ENCODE assay signal across 1 cellular context in the genomic region with DNA sequence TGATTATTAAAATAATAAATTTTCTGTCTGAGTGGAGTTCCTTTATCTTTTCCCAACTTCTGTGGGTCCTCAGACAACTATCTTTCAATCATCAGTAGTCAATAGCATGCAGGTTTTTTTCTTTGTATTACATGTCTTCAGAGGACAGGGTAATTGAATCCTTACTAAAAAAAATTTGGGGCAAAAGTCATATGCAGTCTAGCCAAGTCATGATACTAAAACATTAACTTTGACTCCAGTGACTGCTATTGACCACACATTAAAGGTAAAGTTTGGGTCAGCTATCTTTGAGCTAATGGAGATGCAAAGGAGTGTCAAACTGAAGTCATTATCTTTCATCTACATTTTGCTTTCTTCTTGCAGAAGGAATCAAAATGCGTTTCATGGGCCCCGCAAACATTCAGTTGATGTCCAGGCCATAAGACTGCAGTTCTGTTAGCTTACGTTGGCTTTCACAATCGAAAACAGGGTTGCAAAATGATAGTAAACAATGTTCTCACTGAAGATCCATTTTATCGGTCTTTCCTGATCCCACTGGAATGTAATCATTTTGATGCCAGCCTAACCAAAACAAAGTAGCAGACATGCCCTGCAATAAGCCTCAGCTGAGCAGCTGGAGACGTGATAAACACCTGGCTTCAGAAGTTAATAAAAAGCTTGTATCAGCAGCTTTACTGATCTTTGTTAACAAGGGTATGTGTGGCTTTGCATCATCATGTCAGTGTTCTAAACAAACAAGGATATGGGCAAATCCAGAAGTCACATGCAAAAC.
TF ChIP-seq lines count a peak whose summit lies in the region.

No MANE protein-coding gene starts in this region.

TF ChIP-seq in GM23338, 12 proteins besides CTCF, POLR2A, EP300 and RAD21 (continued from another document):
- TF ChIP-seq, protein P1, sequence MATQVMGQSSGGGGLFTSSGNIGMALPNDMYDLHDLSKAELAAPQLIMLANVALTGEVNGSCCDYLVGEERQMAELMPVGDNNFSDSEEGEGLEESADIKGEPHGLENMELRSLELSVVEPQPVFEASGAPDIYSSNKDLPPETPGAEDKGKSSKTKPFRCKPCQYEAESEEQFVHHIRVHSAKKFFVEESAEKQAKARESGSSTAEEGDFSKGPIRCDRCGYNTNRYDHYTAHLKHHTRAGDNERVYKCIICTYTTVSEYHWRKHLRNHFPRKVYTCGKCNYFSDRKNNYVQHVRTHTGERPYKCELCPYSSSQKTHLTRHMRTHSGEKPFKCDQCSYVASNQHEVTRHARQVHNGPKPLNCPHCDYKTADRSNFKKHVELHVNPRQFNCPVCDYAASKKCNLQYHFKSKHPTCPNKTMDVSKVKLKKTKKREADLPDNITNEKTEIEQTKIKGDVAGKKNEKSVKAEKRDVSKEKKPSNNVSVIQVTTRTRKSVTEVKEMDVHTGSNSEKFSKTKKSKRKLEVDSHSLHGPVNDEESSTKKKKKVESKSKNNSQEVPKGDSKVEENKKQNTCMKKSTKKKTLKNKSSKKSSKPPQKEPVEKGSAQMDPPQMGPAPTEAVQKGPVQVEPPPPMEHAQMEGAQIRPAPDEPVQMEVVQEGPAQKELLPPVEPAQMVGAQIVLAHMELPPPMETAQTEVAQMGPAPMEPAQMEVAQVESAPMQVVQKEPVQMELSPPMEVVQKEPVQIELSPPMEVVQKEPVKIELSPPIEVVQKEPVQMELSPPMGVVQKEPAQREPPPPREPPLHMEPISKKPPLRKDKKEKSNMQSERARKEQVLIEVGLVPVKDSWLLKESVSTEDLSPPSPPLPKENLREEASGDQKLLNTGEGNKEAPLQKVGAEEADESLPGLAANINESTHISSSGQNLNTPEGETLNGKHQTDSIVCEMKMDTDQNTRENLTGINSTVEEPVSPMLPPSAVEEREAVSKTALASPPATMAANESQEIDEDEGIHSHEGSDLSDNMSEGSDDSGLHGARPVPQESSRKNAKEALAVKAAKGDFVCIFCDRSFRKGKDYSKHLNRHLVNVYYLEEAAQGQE (IDR thresholded peaks at IDR 0.05; ENCODE audit: unreplicated experiment): no peak
- no peak for TF ChIP-seq ZNF114 (CRISPR knock-in tag; IDR thresholded peaks at IDR 0.05)
- TF ChIP-seq, protein P2, sequence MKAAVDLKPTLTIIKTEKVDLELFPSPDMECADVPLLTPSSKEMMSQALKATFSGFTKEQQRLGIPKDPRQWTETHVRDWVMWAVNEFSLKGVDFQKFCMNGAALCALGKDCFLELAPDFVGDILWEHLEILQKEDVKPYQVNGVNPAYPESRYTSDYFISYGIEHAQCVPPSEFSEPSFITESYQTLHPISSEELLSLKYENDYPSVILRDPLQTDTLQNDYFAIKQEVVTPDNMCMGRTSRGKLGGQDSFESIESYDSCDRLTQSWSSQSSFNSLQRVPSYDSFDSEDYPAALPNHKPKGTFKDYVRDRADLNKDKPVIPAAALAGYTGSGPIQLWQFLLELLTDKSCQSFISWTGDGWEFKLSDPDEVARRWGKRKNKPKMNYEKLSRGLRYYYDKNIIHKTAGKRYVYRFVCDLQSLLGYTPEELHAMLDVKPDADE (IDR thresholded peaks at IDR 0.05): no peak
- no peak for TF ChIP-seq NANOG (IDR thresholded peaks at IDR 0.05; ENCODE audit: borderline replicate concordance)
- no peak for TF ChIP-seq STAT1 (IDR thresholded peaks at IDR 0.05; ENCODE audit: unreplicated experiment)
- no peak for TF ChIP-seq ZNF331 (CRISPR knock-in tag; IDR thresholded peaks at IDR 0.05; ENCODE audit: low read depth)
- no peak for TF ChIP-seq EZH2 (IDR thresholded peaks at IDR 0.05; ENCODE audit: low read depth, unreplicated experiment)
